19 cellular contexts compared by ENCODE assay signal in genomic region chr14:26217778-26218177, GRCh38.
"Had no signal": no experiment of that assay in that cellular context is flagged by ENCODE, and none has a peak within 500 bp of the region (broad histone marks: within the 10 kb centered on the region; RNA-seq: fewer than 3 reads in every experiment).

No MANE protein-coding gene starts in this region.

- DNase-seq: cerebellar nuclear complex; cortex of kidney; effector memory CD8-positive, alpha-beta T cell; heart left ventricle; left cardiac atrium; left lung; mesendoderm; naive thymus-derived CD8-positive, alpha-beta T cell; nephron progenitor cell; psoas muscle; right cardiac atrium; spleen; stimulated activated CD4-positive, alpha-beta T cell treated with anti-CD3 and anti-CD28 coated beads, Interleukin-4, amount 100 ng/mL, for 4 hours; stimulated activated naive CD8-positive, alpha-beta T cell treated with anti-CD3 and anti-CD28 coated beads, Interleukin-15, Interleukin-2, amounts not matched to agents 100 U/mL and 50 U/mL, for 24 hours; upper lobe of left lung had no signal

- H3K36me3 Mint-ChIP-seq: naive thymus-derived CD8-positive, alpha-beta T cell; stimulated activated memory B cell treated with anti-CD40 and anti-IgM and Interleukin-4, amounts not matched to agents 10 μg/mL and 1 μg/mL and 100 μg/mL, for 72 hours had no signal

- H3K27me3 Mint-ChIP-seq: effector memory CD8-positive, alpha-beta T cell; naive thymus-derived CD8-positive, alpha-beta T cell; stimulated activated memory B cell treated with anti-CD40 and anti-IgM and Interleukin-4, amounts not matched to agents 10 μg/mL and 1 μg/mL and 100 μg/mL, for 72 hours had no signal

- H3K4me1 ChIP-seq: heart left ventricle, left lung, psoas muscle, spleen, upper lobe of left lung had no signal

- H3K27me3 ChIP-seq: heart left ventricle, left lung, spleen, tibial nerve, upper lobe of left lung had no signal

- H3K9me3 ChIP-seq: heart left ventricle, left lung, psoas muscle, thoracic aorta, tibial nerve, upper lobe of left lung had no signal

- H3K27ac ChIP-seq: heart left ventricle, left lung, psoas muscle, skin epidermis, spleen, thoracic aorta, tibial nerve, upper lobe of left lung had no signal

- H3K4me1 Mint-ChIP-seq: naive thymus-derived CD8-positive, alpha-beta T cell; nephron progenitor cell; stimulated activated memory B cell treated with anti-CD40 and anti-IgM and Interleukin-4, amounts not matched to agents 10 μg/mL and 1 μg/mL and 100 μg/mL, for 72 hours had no signal

- H3K36me3 ChIP-seq: heart left ventricle, left lung, spleen, thoracic aorta, tibial nerve, upper lobe of left lung had no signal

- H3K4me3 Mint-ChIP-seq: effector memory CD8-positive, alpha-beta T cell; naive thymus-derived CD8-positive, alpha-beta T cell; nephron progenitor cell; stimulated activated memory B cell treated with anti-CD40 and anti-IgM and Interleukin-4, amounts not matched to agents 10 μg/mL and 1 μg/mL and 100 μg/mL, for 72 hours had no signal

- ATAC-seq: effector memory CD8-positive, alpha-beta T cell; heart left ventricle; left cardiac atrium; left lung; naive thymus-derived CD8-positive, alpha-beta T cell; psoas muscle; right cardiac atrium; stimulated activated memory B cell treated with anti-CD40 and anti-IgM and Interleukin-4, amounts not matched to agents 10 μg/mL and 1 μg/mL and 100 μg/mL, for 72 hours; stimulated activated naive CD8-positive, alpha-beta T cell treated with anti-CD3 and anti-CD28 coated beads, Interleukin-15, Interleukin-2, amounts not matched to agents 100 U/mL and 50 U/mL, for 24 hours had no signal

- H3K4me3 ChIP-seq: heart left ventricle, left lung, psoas muscle, skin epidermis, spleen, thoracic aorta, tibial nerve, upper lobe of left lung had no signal

- H3K27ac Mint-ChIP-seq: effector memory CD8-positive, alpha-beta T cell; naive thymus-derived CD8-positive, alpha-beta T cell; nephron progenitor cell; stimulated activated memory B cell treated with anti-CD40 and anti-IgM and Interleukin-4, amounts not matched to agents 10 μg/mL and 1 μg/mL and 100 μg/mL, for 72 hours had no signal
